8 cellular contexts compared by ENCODE assay signal in genomic region chr13:50082426-50083283, GRCh38.
DNase-seq lines count a peak whose midpoint lies in the region; ATAC-seq and TF ChIP-seq lines count a peak whose summit lies in the region.

No MANE protein-coding gene starts in this region.

- H3K9me3 ChIP-seq in HUES6 (ENCODE audit: control insufficient read depth, insufficient read depth, low read depth, low read length) (no peaks in the 10 kb centered on the region), OCI-LY1 (ENCODE audit: low read length) (no peaks in the 10 kb centered on the region), stomach (peaks cover 0 to 10% (median 0%) of the 10 kb centered on the region in 4 donors)

- H3K4me2 ChIP-seq in OCI-LY1 (ENCODE audit: low read length): peak overlapping the region; percentile 77

- H3K9ac ChIP-seq in HUES6 (ENCODE audit: low read length) (peak overlapping the region; percentile 18), OCI-LY1 (ENCODE audit: low read length) (peak overlapping the region; percentile 86)

- DNase-seq in DMS 273 (lab: John Stamatoyannopoulos, UW; ENCODE audit: unreplicated experiment) (peak; percentile 94), activated T-cell treated with anti-CD3 and anti-CD28 coated beads for 1 hour (ENCODE audit: low read depth) (peak; percentile 68), natural killer cell (peak; percentile 61), stomach (peak; percentile 91)

- H3K9me2 ChIP-seq in OCI-LY1 (ENCODE audit: low read depth, low read length): no peaks in the 10 kb centered on the region

- peak; percentile 60 for ATAC-seq in GM21447 (IDR thresholded peaks at IDR 0.05; ENCODE audit: unreplicated experiment)
- peak; percentile 82 for ATAC-seq in esophagus mucosa
- peak; percentile 50 to 68 (median 51) for ATAC-seq in natural killer cell

- 1 to 3% (median 2%) methylated on average over 27 to 28 of the region's 28 CpGs for WGBS in stomach, 5 donors

- no peaks in the 10 kb centered on the region for H3K9me3 Mint-ChIP-seq in natural killer cell

- peak overlapping the region; percentile 96 to 97 for H3K27ac Mint-ChIP-seq in natural killer cell

- H2AFZ ChIP-seq in OCI-LY1 (ENCODE audit: low read length): no peak overlapping the region

- TF ChIP-seq POLR2A in stomach (IDR thresholded peaks at IDR 0.05): no peak

- peaks cover 0 to 3% of the 10 kb centered on the region in 2 donors for H3K27me3 Mint-ChIP-seq in natural killer cell (ENCODE audit: low read depth in 2 of 2)

- intact Hi-C loops in natural killer cell (cut with micrococcal nuclease) (loop anchor here (1.0 to 5.0 kb wide), 8 partner anchors 41 to 1720 kb away; partner anchors contain the start of genes DHRS12, PHF11, SPRYD7 and TRIM13), stomach (cut with DNase I; ENCODE audit: low total_unique reads) (loop anchor here (10.0 kb wide), 1 partner anchor 98 kb away; no protein-coding TSS in a partner anchor)

- H3K4me1 ChIP-seq in HUES6 (ENCODE audit: control insufficient read depth, insufficient read depth, low read length): peaks cover 20% of the 10 kb centered on the region
- peaks cover 39% of the 10 kb centered on the region for H3K4me1 ChIP-seq in OCI-LY1 (ENCODE audit: insufficient read depth, low read length, severe bottlenecking)
- H3K4me1 ChIP-seq in stomach: peaks cover 4 to 66% (median 36%) of the 10 kb centered on the region in 4 donors

- H3K36me3 Mint-ChIP-seq in natural killer cell: peaks cover 16% of the 10 kb centered on the region

- H3K27me3 ChIP-seq in HUES6 (ENCODE audit: control insufficient read depth, insufficient read depth, low read length) (peaks cover 11% of the 10 kb centered on the region; the same call in 1 of the 2 replicates), OCI-LY1 (ENCODE audit: insufficient read depth, low read length) (no peaks in the 10 kb centered on the region), stomach (peaks cover 0 to 33% (median 0%) of the 10 kb centered on the region in 3 donors)

- H3K4me3 Mint-ChIP-seq in natural killer cell: peak overlapping the region; percentile 99

- H3K4me3 ChIP-seq in HUES6 (ENCODE audit: low read depth, low read length): peak overlapping the region; percentile 81
- peak overlapping the region; percentile 95 for H3K4me3 ChIP-seq in OCI-LY1 (ENCODE audit: low read depth, low read length, poor library complexity, severe bottlenecking)
- peak overlapping the region; percentile 67 to 88 (median 79) for H3K4me3 ChIP-seq in stomach

- H3K36me3 ChIP-seq in HUES6 (ENCODE audit: control insufficient read depth, insufficient read depth, low read length): no peaks in the 10 kb centered on the region
- peaks cover 54% of the 10 kb centered on the region for H3K36me3 ChIP-seq in OCI-LY1 (ENCODE audit: insufficient read depth, low read length)
- H3K36me3 ChIP-seq in stomach: no peaks in the 10 kb centered on the region

- no peak for TF ChIP-seq EP300 in stomach (IDR thresholded peaks at IDR 0.05)

- peaks cover 80% of the 10 kb centered on the region for H3K79me2 ChIP-seq in OCI-LY1 (ENCODE audit: insufficient read depth, low read length)

- peaks cover 44 to 50% of the 10 kb centered on the region in 2 donors for H3K4me1 Mint-ChIP-seq in natural killer cell

- H3K27ac ChIP-seq in HUES6 (ENCODE audit: low read depth, low read length) (no peak overlapping the region), OCI-LY1 (ENCODE audit: low read depth, low read length, poor library complexity, severe bottlenecking) (peak overlapping the region; percentile 95), stomach (peak overlapping the region; percentile 77 to 92 (median 89))

- TF ChIP-seq CTCF in OCI-LY1 (IDR thresholded peaks at IDR 0.05; ENCODE audit: low read length) (no peak), natural killer cell (IDR thresholded peaks at IDR 0.05) (no peak), stomach (IDR thresholded peaks at IDR 0.05) (no peak)

- no peaks in the 10 kb centered on the region for H4K20me1 ChIP-seq in OCI-LY1 (ENCODE audit: insufficient read depth, low read length)

- peaks cover 7% of the 10 kb centered on the region; the same call in 1 of the 2 replicates for H3F3A ChIP-seq in OCI-LY1 (ENCODE audit: insufficient read depth, low read length)
